ENCODE assay signal across 31 cellular contexts in genomic region chr2:217806480-217806760, GRCh38.
DNase-seq lines count a peak whose midpoint lies in the region; ATAC-seq and TF ChIP-seq lines count a peak whose summit lies in the region.
"Had no signal": no experiment of that assay in that cellular context is flagged by ENCODE, and none has a peak within 500 bp of the region (broad histone marks: within the 10 kb centered on the region; RNA-seq: fewer than 3 reads in every experiment).

No MANE protein-coding gene starts in this region.

- no peak for DNase-seq in coronary artery (ENCODE audit: low spot score)
- DNase-seq in left lobe of liver (ENCODE audit: low spot score), result no peak
- DNase-seq in type B pancreatic cell (ENCODE audit: extremely low spot score, unreplicated experiment), result no peak
- no peak for DNase-seq in A673 (ENCODE audit: low spot score)
- DNase-seq: activated CD4-positive, CD25-positive, alpha-beta regulatory T cell; activated naive CD4-positive, alpha-beta T cell treated with anti-CD3 and anti-CD28 coated beads, Interleukin-2, amount 10 ng/mL, durations not matched to agents 7 days and 5 days; activated T-cell treated with anti-CD3 and anti-CD28 coated beads, Interleukin-2, amount 50 U/mL, for 72 hours; amniotic stem cell; colonic mucosa; DND-41; foreskin melanocyte; H9; hippocampal formation; NCI-H1105; NCI-H1930; NCI-H524 treated with DMSO at 0.1 percent for 48 hours; PC-9; SIG-M5; SW 1271; T-helper 9 cell had no signal

- H3K4me1 Mint-ChIP-seq in type B pancreatic cell (ENCODE audit: unreplicated experiment), result peaks cover 4% of the 10 kb centered on the region
- H3K4me1 Mint-ChIP-seq: activated naive CD4-positive, alpha-beta T cell treated with anti-CD3 and anti-CD28 coated beads, Interleukin-2, amount 10 ng/mL, durations not matched to agents 7 days and 5 days had no signal

- H3K27ac ChIP-seq in coronary artery, result peak overlapping the region; percentile 47 to 90
- peak overlapping the region; percentile 77 for H3K27ac ChIP-seq in rectal smooth muscle tissue (ENCODE audit: low read depth, low read length)
- H3K27ac ChIP-seq in A673 (ENCODE audit: low read depth, low read length, poor library complexity, severe bottlenecking), result no peak overlapping the region
- H3K27ac ChIP-seq: C4-2B, colonic mucosa, neural progenitor cell, parathyroid adenoma, PC-9, right lobe of liver had no signal

- H3K27me3 ChIP-seq in rectal smooth muscle tissue (ENCODE audit: control insufficient read depth, insufficient read depth, low read length) (no peaks in the 10 kb centered on the region), A673 (replicated peaks; ENCODE audit: insufficient read depth, low read depth, low read length, poor library complexity) (no peaks in the 10 kb centered on the region)
- H3K27me3 ChIP-seq: colonic mucosa, right lobe of liver had no signal

- H3K9ac ChIP-seq in rectal smooth muscle tissue (ENCODE audit: low read length), result no peak overlapping the region
- H3K9ac ChIP-seq: neural progenitor cell, parathyroid adenoma had no signal

- TF ChIP-seq CTCF in coronary artery (IDR thresholded peaks at IDR 0.05) (no peak), type B pancreatic cell (conservative IDR thresholded peaks at IDR 0.05) (no peak), A673 (conservative IDR thresholded peaks at IDR 0.05; ENCODE audit: low read depth, low read length) (no peak)

- peak overlapping the region; percentile 97 for H3K27ac Mint-ChIP-seq in type B pancreatic cell
- H3K27ac Mint-ChIP-seq: activated naive CD4-positive, alpha-beta T cell treated with anti-CD3 and anti-CD28 coated beads, Interleukin-2, amount 10 ng/mL, durations not matched to agents 7 days and 5 days; activated T-cell treated with anti-CD3 and anti-CD28 coated beads, Interleukin-2, amount 50 U/mL, for 72 hours; neural progenitor cell; stimulated activated naive CD8-positive, alpha-beta T cell treated with anti-CD3 and anti-CD28 coated beads, Interleukin-15, Interleukin-2, amounts not matched to agents 100 ng/mL and 50 ng/mL, for 24 hours had no signal

- H3K36me3 Mint-ChIP-seq in type B pancreatic cell, result peaks cover 22% of the 10 kb centered on the region
- H3K36me3 Mint-ChIP-seq: activated naive CD4-positive, alpha-beta T cell treated with anti-CD3 and anti-CD28 coated beads, Interleukin-2, amount 10 ng/mL, durations not matched to agents 7 days and 5 days had no signal

- no peaks in the 10 kb centered on the region for H3K9me3 ChIP-seq in A673 (ENCODE audit: low read depth, low read length, poor library complexity, severe bottlenecking)
- H3K9me3 ChIP-seq: colonic mucosa, right lobe of liver had no signal

- CTCF ChIA-PET in A673 (lab: Charles Lee), result no interaction called here

- H3K4me3 ChIP-seq in coronary artery, result no peak overlapping the region
- H3K4me3 ChIP-seq in rectal smooth muscle tissue (ENCODE audit: low read length), result no peak overlapping the region
- H3K4me3 ChIP-seq in A673 (ENCODE audit: low read depth, low read length, poor library complexity, severe bottlenecking), result no peak overlapping the region
- H3K4me3 ChIP-seq: colonic mucosa, K562, neural progenitor cell, PC-9, right lobe of liver had no signal

- H3K9me3 Mint-ChIP-seq in type B pancreatic cell, result no peaks in the 10 kb centered on the region
- H3K9me3 Mint-ChIP-seq: neural progenitor cell had no signal

- ATAC-seq in left lobe of liver, result peak; percentile 5
- ATAC-seq in HG02973 (IDR thresholded peaks at IDR 0.05; ENCODE audit: unreplicated experiment), result no peak
- ATAC-seq in HG03159 (IDR thresholded peaks at IDR 0.05; ENCODE audit: unreplicated experiment), result no peak
- ATAC-seq in GM19324 (IDR thresholded peaks at IDR 0.05; ENCODE audit: low FRiP score, unreplicated experiment), result no peak
- ATAC-seq: activated T-cell treated with anti-CD3 and anti-CD28 coated beads, Interleukin-2, amount 50 U/mL, for 72 hours; esophagus mucosa; K562 had no signal

- H3K4me1 ChIP-seq in rectal smooth muscle tissue (ENCODE audit: control insufficient read depth, insufficient read depth, low read length), result peaks cover 36% of the 10 kb centered on the region
- no peaks in the 10 kb centered on the region for H3K4me1 ChIP-seq in A673 (ENCODE audit: insufficient read depth, low read length, poor library complexity, severe bottlenecking)
- H3K4me1 ChIP-seq: colonic mucosa, neural progenitor cell had no signal

- intact Hi-C loops in A673 (cut with micrococcal nuclease; ENCODE audit: unreplicated experiment), result no loop called here

- POLR2A ChIA-PET in A673 (lab: Charles Lee; ENCODE audit: low non-redundant PET), result no interaction called here

- H3K4me3 Mint-ChIP-seq in type B pancreatic cell, result no peak overlapping the region
- H3K4me3 Mint-ChIP-seq: activated naive CD4-positive, alpha-beta T cell treated with anti-CD3 and anti-CD28 coated beads, Interleukin-2, amount 10 ng/mL, durations not matched to agents 7 days and 5 days; activated T-cell treated with anti-CD3 and anti-CD28 coated beads, Interleukin-2, amount 50 U/mL, for 72 hours; H9; neural progenitor cell; stimulated activated naive CD8-positive, alpha-beta T cell treated with anti-CD3 and anti-CD28 coated beads, Interleukin-15, Interleukin-2, amounts not matched to agents 100 ng/mL and 50 ng/mL, for 24 hours had no signal

- no TSS peak for BruUV-seq in A673 (replicated peaks; lab: Mats Ljungman, UMichigan)

- no peaks in the 10 kb centered on the region for H3K27me3 Mint-ChIP-seq in type B pancreatic cell
- H3K27me3 Mint-ChIP-seq: stimulated activated naive CD8-positive, alpha-beta T cell treated with anti-CD3 and anti-CD28 coated beads, Interleukin-15, Interleukin-2, amounts not matched to agents 100 ng/mL and 50 ng/mL, for 24 hours had no signal

- H3K36me3 ChIP-seq in rectal smooth muscle tissue (ENCODE audit: control insufficient read depth, insufficient read depth, low read length) (peaks cover 41% of the 10 kb centered on the region), A673 (ENCODE audit: insufficient read depth, low read length, poor library complexity, severe bottlenecking) (peaks cover 28% of the 10 kb centered on the region)
- H3K36me3 ChIP-seq: colonic mucosa, neural progenitor cell had no signal
